Comparison of ENCODE assay signal across 10 cellular contexts in the genomic region with DNA sequence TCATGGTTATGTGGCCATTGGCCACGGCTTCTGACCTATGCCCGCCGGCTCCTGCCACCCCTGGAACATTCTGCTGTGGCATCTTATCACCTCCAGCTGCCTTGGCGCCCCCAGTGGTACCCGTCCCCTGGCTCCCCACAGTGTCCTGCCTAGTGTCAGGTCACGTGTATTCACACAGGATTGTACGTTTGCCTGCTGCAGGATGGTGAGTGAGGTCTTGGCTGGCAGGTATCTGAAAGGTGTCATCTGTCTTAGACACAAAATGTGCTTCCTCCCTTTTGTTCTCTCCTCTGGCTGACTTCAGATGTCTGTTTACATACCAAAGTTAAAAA. TPM values are rescaled to one million over a fixed set of nuclear protein-coding genes. Genes with fewer than 3 reads are reported as not detected.
A peak's percentile ranks its signal among the peaks of the same experiment; 100 is the strongest.
DNase-seq lines count a peak whose midpoint lies in the region; ATAC-seq, FAIRE-seq and TF ChIP-seq lines count a peak whose summit lies in the region.
"Had no signal": no experiment of that assay in that cellular context is flagged by ENCODE, and none has a peak within 500 bp of the region (broad histone marks: within the 10 kb centered on the region; RNA-seq: fewer than 3 reads in every experiment).

No MANE protein-coding gene starts in this region.

- peaks cover 76% of the 10 kb centered on the region for H3K36me3 Mint-ChIP-seq in activated CD4-positive, alpha-beta T cell treated with anti-CD3 and anti-CD28 coated beads, Interleukin-2, amount 10 ng/mL, durations not matched to agents 7 days and 5 days (ENCODE audit: low read depth)

- no peak overlapping the region for H3K4me3 ChIP-seq in GM12878
- no peak overlapping the region for H3K4me3 ChIP-seq in foreskin fibroblast (ENCODE audit: low read depth in 1 of 2, low read length in 2 of 2)

- 100% methylated on average over 7 of the region's 7 CpGs for WGBS in GM12878 (ENCODE audit: insufficient coverage, insufficient replicate concordance, low lambda C conversion rate, missing lambda C conversion rate)

- H3K79me2 ChIP-seq in GM12878 (ENCODE audit: control insufficient read depth, insufficient read depth, low read length) = no peaks in the 10 kb centered on the region

- no peak for ATAC-seq in GM12878
- peak; percentile 17 for ATAC-seq in left lobe of liver

- POLR2A ChIA-PET in activated CD4-positive, alpha-beta T cell treated with anti-CD3 and anti-CD28 coated beads, Interleukin-2, amount 10 ng/mL, durations not matched to agents 7 days and 5 days (lab: Charles Lee) = no interaction called here
- POLR2A ChIA-PET in GM12878 (lab: Charles Lee) = no interaction called here

- peak overlapping the region; percentile 84 for H3K27ac Mint-ChIP-seq in activated CD4-positive, alpha-beta T cell treated with anti-CD3 and anti-CD28 coated beads, Interleukin-2, amount 10 ng/mL, durations not matched to agents 7 days and 5 days

- BruUV-seq in GM12878 (replicated peaks; lab: Mats Ljungman, UMichigan) = no TSS peak

- no peak for DNase-seq in activated CD4-positive, alpha-beta T cell treated with anti-CD3 and anti-CD28 coated beads, Interleukin-2, amount 10 ng/mL, durations not matched to agents 7 days and 5 days
- DNase-seq in activated CD4-positive, alpha-beta T cell treated with anti-CD3 and anti-CD28 coated beads for 1 hour = no peak
- DNase-seq in GM12878 (ENCODE audit: low read depth, low spot score) (no peak), left lobe of liver (ENCODE audit: low spot score) (no peak), foreskin fibroblast (no peak), HuH-7.5 (ENCODE audit: low spot score) (no peak), dedifferentiated amniotic fluid mesenchymal stem cell (ENCODE audit: extremely low spot score) (no peak)
- DNase-seq: NCI-H1092 treated with DMSO at 0.1 percent for 48 hours had no signal

- H3K27ac ChIP-seq in GM12878 (ENCODE audit: control insufficient read depth, insufficient read depth) (peak overlapping the region; percentile 64; the same call in 1 of the 2 replicates), temporal lobe (ENCODE audit: low read depth, low read length) (peak overlapping the region; percentile 98)

- H3K4me2 ChIP-seq in GM12878 (ENCODE audit: control insufficient read depth, insufficient read depth) = no peak overlapping the region

- H3K9me3 Mint-ChIP-seq in activated CD4-positive, alpha-beta T cell treated with anti-CD3 and anti-CD28 coated beads, Interleukin-2, amount 10 ng/mL, durations not matched to agents 7 days and 5 days = peaks cover 17% of the 10 kb centered on the region

- H3K4me1 ChIP-seq in GM12878 (ENCODE audit: control insufficient read depth, insufficient read depth, low read length) = no peaks in the 10 kb centered on the region

- no peaks in the 10 kb centered on the region for H3K27me3 Mint-ChIP-seq in activated CD4-positive, alpha-beta T cell treated with anti-CD3 and anti-CD28 coated beads, Interleukin-2, amount 10 ng/mL, durations not matched to agents 7 days and 5 days

- H3K9me3 ChIP-seq in GM12878 (replicated peaks; ENCODE audit: control insufficient read depth, insufficient read depth, low read length) = peaks cover 21% of the 10 kb centered on the region

- H3K9ac ChIP-seq in GM12878 (ENCODE audit: control insufficient read depth, insufficient read depth, low read length) = no peak overlapping the region

- no peak for FAIRE-seq in GM12878 (lab: Jason Lieb, UNC)

- no peak for TF ChIP-seq EP300 in GM12878 (IDR thresholded peaks at IDR 0.05; ENCODE audit: borderline replicate concordance in 1 of 2, control insufficient read depth in 1 of 2, low read depth in 2 of 2, low read length in 2 of 2)

- intact Hi-C loops in GM12878 (cut with micrococcal nuclease; ENCODE audit: unreplicated experiment) = no loop called here

- RAD21 ChIA-PET in GM12878 (lab: Charles Lee; ENCODE audit: unreplicated experiment) = no interaction called here

- no peak for TF ChIP-seq RAD21 in GM12878 (IDR thresholded peaks at IDR 0.05; ENCODE audit: insufficient read depth, low read depth, low read length)

- in situ Hi-C loops in GM12878 (cut with MboI) = no loop called here

- H3K36me3 ChIP-seq in GM12878 (ENCODE audit: control insufficient read depth in 2 of 2, insufficient read depth in 2 of 2, low read length in 1 of 2) = peaks cover 23 to 33% of the 10 kb centered on the region in 2 experiments

- H3K4me1 Mint-ChIP-seq in activated CD4-positive, alpha-beta T cell treated with anti-CD3 and anti-CD28 coated beads, Interleukin-2, amount 10 ng/mL, durations not matched to agents 7 days and 5 days = peaks cover 2% of the 10 kb centered on the region

- H3K27me3 ChIP-seq in GM12878 (replicated peaks in 1 of 2; ENCODE audit: control insufficient read depth in 2 of 2, insufficient read depth in 2 of 2, low read length in 1 of 2) = no peaks in the 10 kb centered on the region
- H3K27me3 ChIP-seq: BE2C had no signal

- no peak overlapping the region for H3K4me3 Mint-ChIP-seq in activated CD4-positive, alpha-beta T cell treated with anti-CD3 and anti-CD28 coated beads, Interleukin-2, amount 10 ng/mL, durations not matched to agents 7 days and 5 days

- SMC1A ChIA-PET in GM12878 (lab: Charles Lee; ENCODE audit: uncharacterized antibody, unreplicated experiment) = no interaction called here

- TF ChIP-seq POLR2A in GM12878 (IDR thresholded peaks at IDR 0.05; ENCODE audit: low read depth, low read length) = no peak

- no peak overlapping the region for H2AFZ ChIP-seq in GM12878 (ENCODE audit: control insufficient read depth, low read depth, low read length)

- no peaks in the 10 kb centered on the region for H4K20me1 ChIP-seq in GM12878 (ENCODE audit: control insufficient read depth, insufficient read depth)

- TF ChIP-seq CTCF in GM12878 (IDR thresholded peaks at IDR 0.05 in 2 of 3, conservative IDR thresholded peaks at IDR 0.05 in 1 of 3; ENCODE audit: control insufficient read depth in 2 of 3, extremely low read depth in 1 of 3, insufficient read depth in 1 of 3, low read depth in 3 of 3, low read length in 3 of 3) (no peak), foreskin fibroblast (IDR thresholded peaks at IDR 0.05; ENCODE audit: low read depth, low read length) (no peak)

- CTCF ChIA-PET in activated CD4-positive, alpha-beta T cell treated with anti-CD3 and anti-CD28 coated beads, Interleukin-2, amount 10 ng/mL, durations not matched to agents 7 days and 5 days (lab: Charles Lee) = interaction anchor here (0.6 kb wide), 1 partner anchor 153 kb away, joined by 5 read pairs; no protein-coding TSS in a partner anchor
- CTCF ChIA-PET in GM12878 (lab: Yijun Ruan, JAX) = no interaction called here

TF ChIP-seq in GM12878, 131 proteins besides CTCF, POLR2A, EP300 and RAD21 (continues in another document):
- no peak for TF ChIP-seq YY1 (IDR thresholded peaks at IDR 0.05; ENCODE audit: low read depth, low read length)
- TF ChIP-seq SMAD1 (IDR thresholded peaks at IDR 0.05; ENCODE audit: low read depth, partially characterized antibody) = no peak

RNA-seq across cellular contexts. Expression of gene DBNDD1, which starts 24.9 kb away (rescaled TPM):
- total RNA-seq in activated CD4-positive, alpha-beta T cell treated with anti-CD3 and anti-CD28 coated beads, Interleukin-2, amount 10 ng/mL, durations not matched to agents 7 days and 5 days = under 1 TPM; 0.07 to 0.15 TPM
- total RNA-seq in GM12878 (2013; cell fraction: nucleolus; rRNA removed) = 3.7 and 4.0 TPM in 2 replicates
- total RNA-seq in GM12878 (2014; rRNA removed) (0.45 and 0.54 TPM in 2 replicates), GM12878 (2014; rRNA removed; fragmentation: Illumina TruSeq; extraction: Trizol) (0.63 and 0.92 TPM in 2 replicates), GM12878 (2021) (1.3 and 1.5 TPM in 2 replicates), left lobe of liver (3.3 TPM), temporal lobe (12.8 TPM)
- 2.5 TPM for polyA plus RNA-seq in GM12878 (2011; ENCODE audit: low read depth)
- polyA plus RNA-seq in GM12878 (2011; rRNA removed) (2.8 and 4.6 TPM in 2 replicates), GM12878 (2014; fragmentation: Illumina TruSeq; extraction: Trizol) (0.70 and 0.91 TPM in 2 replicates), GM12878 (2014; fragmentation: Nextera tagmentation; extraction: Ambion mirVana) (under 1 TPM; 0.06 to 0.09 TPM), GM12878 (2014; rRNA removed) (1.4 and 2.4 TPM in 2 replicates), GM12878 (2016; fragmentation: Nextera tagmentation; extraction: Ambion mirVana) (under 1 TPM; 0.28 to 0.48 TPM)
- 9.2 and 9.6 TPM in 2 replicates for polyA plus RNA-seq in GM12878 (2011; cell fraction: cytosol; rRNA removed)
- 5.9 and 10.9 TPM in 2 replicates for polyA plus RNA-seq in GM12878 (2011; cell fraction: nucleus; rRNA removed)
- polyA plus RNA-seq in GM12878 (2012) = 2.4 and 3.7 TPM in 2 replicates
- 2.0 and 7.6 TPM in 2 replicates for polyA minus RNA-seq in GM12878 (2011; rRNA and poly(A)+ RNA removed)
- polyA minus RNA-seq in GM12878 (2011; cell fraction: cytosol; rRNA and poly(A)+ RNA removed) = 2.8 TPM in 2 replicates
- polyA minus RNA-seq in GM12878 (2011; cell fraction: nucleus; rRNA and poly(A)+ RNA removed) = 2.4 and 2.6 TPM in 2 replicates

RNA-seq across cellular contexts. Expression of gene DEF8, which starts 45.8 kb away (rescaled TPM):
- total RNA-seq in activated CD4-positive, alpha-beta T cell treated with anti-CD3 and anti-CD28 coated beads, Interleukin-2, amount 10 ng/mL, durations not matched to agents 7 days and 5 days = 10 to 100 TPM; 30.7 to 35.5 TPM
- total RNA-seq in GM12878 (2013; cell fraction: nucleolus; rRNA removed) = 34.0 and 49.6 TPM in 2 replicates
- 88.3 and 98.2 TPM in 2 replicates for total RNA-seq in GM12878 (2014; rRNA removed)
- total RNA-seq in GM12878 (2014; rRNA removed; fragmentation: Illumina TruSeq; extraction: Trizol) = 35.3 and 38.6 TPM in 2 replicates
- 63.8 and 72.1 TPM in 2 replicates for total RNA-seq in GM12878 (2021)
- 27.4 TPM for polyA plus RNA-seq in GM12878 (2011; ENCODE audit: low read depth)
- 14.4 and 27.9 TPM in 2 replicates for polyA plus RNA-seq in GM12878 (2011; rRNA removed)
- polyA plus RNA-seq in GM12878 (2011; cell fraction: cytosol; rRNA removed) = 53.1 and 56.5 TPM in 2 replicates
- 93.4 and 142 TPM in 2 replicates for polyA plus RNA-seq in GM12878 (2011; cell fraction: nucleus; rRNA removed)
- polyA plus RNA-seq in GM12878 (2012) = 26.0 and 37.6 TPM in 2 replicates
- polyA plus RNA-seq in GM12878 (2014; fragmentation: Illumina TruSeq; extraction: Trizol) = 13.5 and 28.8 TPM in 2 replicates
- 10 to 100 TPM; 17.0 to 33.5 TPM for polyA plus RNA-seq in GM12878 (2014; fragmentation: Nextera tagmentation; extraction: Ambion mirVana)
- polyA plus RNA-seq in GM12878 (2014; rRNA removed) = 80.6 and 124 TPM in 2 replicates
- polyA plus RNA-seq in GM12878 (2016; fragmentation: Nextera tagmentation; extraction: Ambion mirVana) = 10 to 100 TPM; 63.2 to 64.1 TPM
- polyA minus RNA-seq in GM12878 (2011; rRNA and poly(A)+ RNA removed) = 19.9 and 23.1 TPM in 2 replicates
- 14.2 and 15.2 TPM in 2 replicates for polyA minus RNA-seq in GM12878 (2011; cell fraction: cytosol; rRNA and poly(A)+ RNA removed)
- polyA minus RNA-seq in GM12878 (2011; cell fraction: nucleus; rRNA and poly(A)+ RNA removed) = 9.8 and 24.4 TPM in 2 replicates
- 29.2 TPM for total RNA-seq in left lobe of liver
- 49.9 TPM for total RNA-seq in temporal lobe
